In the genomic region with DNA sequence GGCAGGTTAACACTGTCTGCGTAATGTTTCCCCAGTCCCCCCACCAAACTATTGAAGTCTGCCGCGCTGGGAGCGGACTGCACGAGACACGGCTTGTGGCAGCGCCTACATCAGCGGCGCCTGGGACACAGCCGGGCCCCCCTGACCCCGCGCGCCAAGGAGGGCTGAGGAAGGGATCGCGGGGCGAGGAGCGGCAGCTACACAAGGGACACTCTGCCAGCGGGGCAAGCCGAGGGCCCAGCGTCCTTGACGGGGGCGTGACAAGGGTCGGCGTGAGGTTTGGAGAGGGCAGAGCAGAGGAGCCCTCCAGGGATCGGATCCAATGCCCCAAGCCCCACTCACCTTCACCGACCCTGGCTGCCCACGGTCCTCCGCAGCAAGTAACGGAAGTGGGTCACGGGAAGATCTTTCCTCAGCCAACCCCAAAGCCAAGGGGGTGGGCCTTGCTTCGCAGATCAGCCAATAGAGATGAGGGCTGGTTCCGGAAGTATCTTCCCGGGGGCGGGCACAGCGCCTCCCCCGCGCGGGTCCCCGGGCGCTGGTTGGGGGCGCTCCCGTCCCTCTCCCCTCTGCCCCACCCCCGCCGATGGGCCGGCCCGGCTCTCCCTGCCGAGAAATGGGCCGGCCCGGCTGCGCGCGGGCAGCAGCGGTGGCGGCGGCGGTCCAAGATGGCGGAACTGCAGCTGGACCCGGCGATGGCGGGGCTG, we compare ENCODE assay signal across 8 cellular contexts. TPM values are rescaled to one million over a fixed set of nuclear protein-coding genes. Genes with fewer than 3 reads are reported as not detected.
DNase-seq lines count a peak whose midpoint lies in the region; ATAC-seq and TF ChIP-seq lines count a peak whose summit lies in the region.

A gene (minus strand): TSS at position 387 of the 707 bp plus-strand sequence. CDS start 4,319 bp downstream, outside the sequence.
A gene with protein sequence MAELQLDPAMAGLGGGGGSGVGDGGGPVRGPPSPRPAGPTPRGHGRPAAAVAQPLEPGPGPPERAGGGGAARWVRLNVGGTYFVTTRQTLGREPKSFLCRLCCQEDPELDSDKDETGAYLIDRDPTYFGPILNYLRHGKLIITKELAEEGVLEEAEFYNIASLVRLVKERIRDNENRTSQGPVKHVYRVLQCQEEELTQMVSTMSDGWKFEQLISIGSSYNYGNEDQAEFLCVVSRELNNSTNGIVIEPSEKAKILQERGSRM (plus strand): TSS at position 643 of the 707 bp plus-strand sequence. CDS start 26 bp downstream, at position 669.

- peak within 1 kb of the TSS; percentile 95 to 97 for H3K27ac Mint-ChIP-seq in effector memory CD8-positive, alpha-beta T cell
- peak within 1 kb of the TSS; percentile 94 for H3K27ac Mint-ChIP-seq in memory B cell

- H3K36me3 Mint-ChIP-seq in effector memory CD8-positive, alpha-beta T cell (ENCODE audit: insufficient read depth), result peaks cover 32% of the 10 kb centered on the region
- H3K36me3 Mint-ChIP-seq in memory B cell, result peaks cover 4% of the 10 kb centered on the region

- H3K27me3 Mint-ChIP-seq in effector memory CD8-positive, alpha-beta T cell, result no peaks in the 10 kb centered on the region
- no peaks in the 10 kb centered on the region for H3K27me3 Mint-ChIP-seq in memory B cell

- peaks cover 21 to 38% of the 10 kb centered on the region in 2 donors for H3K4me1 Mint-ChIP-seq in effector memory CD8-positive, alpha-beta T cell (ENCODE audit: low read depth in 2 of 2)
- H3K4me1 Mint-ChIP-seq in memory B cell, result peaks cover 19% of the 10 kb centered on the region

- DNase-seq in CMK (ENCODE audit: low read depth) (peak; percentile 92), GM20000 (ENCODE audit: low spot score) (peak; percentile 99), HT-29 (ENCODE audit: low spot score) (peak; percentile 93), NOMO-1 (lab: John Stamatoyannopoulos, UW; ENCODE audit: unreplicated experiment in 2 of 2) (peak; percentile 94 to 95), memory B cell (ENCODE audit: low spot score in 2 of 2) (peak; percentile 84 to 90)
- DNase-seq in activated CD8-positive, alpha-beta memory T cell treated with anti-CD3 and anti-CD28 coated beads for 4 hours (ENCODE audit: low read depth in 2 of 2), result peak; percentile 89 to 92
- DNase-seq in effector memory CD8-positive, alpha-beta T cell, result peak; percentile 91 to 92 (median 91)
- DNase-seq in stimulated activated CD8-positive, alpha-beta memory T cell treated with anti-CD3 and anti-CD28 coated beads, Interleukin-12 subunit alpha, Interleukin-12 subunit beta, amount 100 ng/mL, for 24 hours (ENCODE audit: extremely low read depth), result peak; percentile 88

- H3K9me3 Mint-ChIP-seq in effector memory CD8-positive, alpha-beta T cell, result no peaks in the 10 kb centered on the region
- no peaks in the 10 kb centered on the region for H3K9me3 Mint-ChIP-seq in memory B cell

- no peak for TF ChIP-seq CTCF in GM20000 (IDR thresholded peaks at IDR 0.05; ENCODE audit: extremely low read depth, missing control alignments)

- peak within 1 kb of the TSS; percentile 95 to 100 for H3K4me3 Mint-ChIP-seq in effector memory CD8-positive, alpha-beta T cell
- peak within 1 kb of the TSS; percentile 99 for H3K4me3 Mint-ChIP-seq in memory B cell

- ATAC-seq in effector memory CD8-positive, alpha-beta T cell (replicated peaks), result peak; percentile 91
- ATAC-seq in memory B cell (ENCODE audit: low read depth), result peak; percentile 94

RNA-seq across cellular contexts. Expression of the first gene that starts in this region (rescaled TPM):
- total RNA-seq in HT-29 (2014; rRNA removed; shearing (Covaris generic)), result 127 and 169 TPM in 2 replicates

RNA-seq across cellular contexts. Expression of the second gene that starts in this region (rescaled TPM):
- 8.9 and 9.2 TPM in 2 replicates for total RNA-seq in HT-29 (2014; rRNA removed; shearing (Covaris generic))

Comparison
In these comparisons a context has a peak if more than half of its experiments do, and no peak if none do; other contexts are left out.
1. Peak in every context shown above with its lines: DNase-seq and ATAC-seq.